ENCODE assay signal across 1 cellular context in the genomic region with DNA sequence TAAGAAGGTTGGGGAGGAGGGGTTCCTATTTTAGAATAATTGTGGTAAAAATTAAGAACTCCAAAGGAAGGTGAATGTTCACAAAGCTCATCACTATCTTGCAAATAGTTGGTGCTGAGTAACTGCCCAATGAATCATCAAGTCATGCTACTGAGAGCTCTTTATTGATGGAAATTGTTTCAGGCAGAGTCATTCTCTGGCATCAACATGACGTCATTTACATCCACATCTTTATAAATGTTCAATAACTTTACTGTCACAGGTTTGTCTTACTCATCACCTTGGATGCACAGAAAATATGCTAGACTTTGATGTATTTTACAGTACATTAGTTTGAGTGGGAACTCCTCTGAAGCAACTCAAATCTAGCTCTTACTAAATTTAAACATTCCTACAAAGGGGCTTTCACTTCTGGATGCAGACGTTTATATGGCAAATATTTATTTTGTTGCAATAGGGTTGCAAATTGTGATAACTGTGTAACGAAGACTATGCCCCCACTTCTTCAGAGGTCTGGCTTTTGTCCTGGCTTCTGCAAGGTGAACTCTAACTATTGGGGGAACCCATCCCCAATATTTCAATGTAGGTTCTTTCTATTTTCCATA.
TF ChIP-seq lines count a peak whose summit lies in the region.

No MANE protein-coding gene starts in this region.

TF ChIP-seq in K562, 482 proteins besides CTCF, POLR2A, EP300 and RAD21 (continued from another document):
- TF ChIP-seq, protein P1, sequence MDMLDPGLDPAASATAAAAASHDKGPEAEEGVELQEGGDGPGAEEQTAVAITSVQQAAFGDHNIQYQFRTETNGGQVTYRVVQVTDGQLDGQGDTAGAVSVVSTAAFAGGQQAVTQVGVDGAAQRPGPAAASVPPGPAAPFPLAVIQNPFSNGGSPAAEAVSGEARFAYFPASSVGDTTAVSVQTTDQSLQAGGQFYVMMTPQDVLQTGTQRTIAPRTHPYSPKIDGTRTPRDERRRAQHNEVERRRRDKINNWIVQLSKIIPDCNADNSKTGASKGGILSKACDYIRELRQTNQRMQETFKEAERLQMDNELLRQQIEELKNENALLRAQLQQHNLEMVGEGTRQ (CRISPR knock-in tag; IDR thresholded peaks at IDR 0.05) = no peak
- TF ChIP-seq SMC3 (conservative IDR thresholded peaks at IDR 0.05; ENCODE audit: insufficient read depth, low read depth, low read length) = no peak
- no peak for TF ChIP-seq ZKSCAN3 (CRISPR knock-in tag; IDR thresholded peaks at IDR 0.05)
- TF ChIP-seq NFRKB (IDR thresholded peaks at IDR 0.05; ENCODE audit: low read depth) = no peak
- TF ChIP-seq PML (IDR thresholded peaks at IDR 0.05; ENCODE audit: low read length) = no peak
